In the genomic region with DNA sequence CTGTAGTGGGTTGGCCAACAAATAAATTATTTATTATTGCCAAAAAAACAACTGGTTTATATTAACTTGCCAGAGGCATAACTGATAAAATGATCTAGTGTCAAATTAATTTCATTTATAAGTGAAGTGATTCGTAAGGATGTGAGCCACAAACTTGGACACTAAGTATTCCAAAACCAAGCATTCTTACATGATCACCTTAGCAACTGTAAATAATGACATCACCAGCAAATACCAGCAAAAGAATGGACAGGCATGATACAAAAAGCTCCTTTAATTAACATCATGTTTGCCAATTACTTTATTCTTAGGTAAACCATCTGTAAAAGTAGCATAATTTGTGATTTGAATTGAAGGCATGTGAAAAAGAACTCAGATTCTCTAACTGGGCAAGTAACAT, we compare ENCODE assay signal across 18 cellular contexts. TPM values are rescaled to one million over a fixed set of nuclear protein-coding genes. Genes with fewer than 3 reads are reported as not detected.
DNase-seq lines count a peak whose midpoint lies in the region; ATAC-seq, FAIRE-seq and TF ChIP-seq lines count a peak whose summit lies in the region.
"Had no signal": no experiment of that assay in that cellular context is flagged by ENCODE, and none has a peak within 500 bp of the region (broad histone marks: within the 10 kb centered on the region; RNA-seq: fewer than 3 reads in every experiment).

No MANE protein-coding gene starts in this region.

- ATAC-seq in GM12878 (no peak), mucosa of descending colon (no peak)

- TF ChIP-seq EP300 in GM12878 (IDR thresholded peaks at IDR 0.05; ENCODE audit: borderline replicate concordance in 1 of 2, control insufficient read depth in 1 of 2, low read depth in 2 of 2, low read length in 2 of 2): no peak

- H3K36me3 ChIP-seq in HEK293 (ENCODE audit: control insufficient read depth in 2 of 2, insufficient read depth in 1 of 2, low read length in 2 of 2) (no peaks in the 10 kb centered on the region), GM12878 (ENCODE audit: control insufficient read depth in 2 of 2, insufficient read depth in 2 of 2, low read length in 1 of 2) (no peaks in the 10 kb centered on the region), OCI-LY7 (ENCODE audit: insufficient read depth, low read length) (no peaks in the 10 kb centered on the region), mucosa of descending colon (ENCODE audit: low read depth) (no peaks in the 10 kb centered on the region)

- WGBS in GM12878 (ENCODE audit: insufficient coverage, insufficient replicate concordance, low lambda C conversion rate, missing lambda C conversion rate): 0% methylated on average over 1 of the region's 1 CpG

- H3K9me2 ChIP-seq in OCI-LY7 (ENCODE audit: insufficient read depth, low read length): no peaks in the 10 kb centered on the region

- POLR2A ChIA-PET in HEK293 (lab: Yijun Ruan, JAX) (no interaction called here), GM12878 (lab: Charles Lee) (no interaction called here), OCI-LY7 (lab: Charles Lee) (interaction anchor here (0.8 kb wide), 1 partner anchor 499 kb away, joined by 4 read pairs; no protein-coding TSS in a partner anchor)

- in situ Hi-C loops in GM12878 (cut with MboI): no loop called here

- CTCF ChIA-PET in HEK293 (lab: Yijun Ruan, JAX) (interaction anchor here (0.7 to 13.0 kb wide), 11 partner anchors 9 to 218 kb away, joined by 3 to 96 read pairs (median 5); a partner anchor contains a TSS), GM12878 (lab: Yijun Ruan, JAX) (interaction anchor here (0.7 to 4.1 kb wide), 8 partner anchors 9 to 158 kb away, joined by 3 to 33 read pairs (median 4); no protein-coding TSS in a partner anchor), OCI-LY7 (lab: Charles Lee; ENCODE audit: unreplicated experiment) (interaction anchor here (0.6 kb wide), 1 partner anchor 23 kb away, joined by 3 read pairs; no protein-coding TSS in a partner anchor)

- H4K20me1 ChIP-seq in GM12878 (ENCODE audit: control insufficient read depth, insufficient read depth) (no peaks in the 10 kb centered on the region), OCI-LY7 (ENCODE audit: insufficient read depth, low read length) (no peaks in the 10 kb centered on the region)

- H3K9me3 ChIP-seq in HEK293 (ENCODE audit: control insufficient read depth, insufficient read depth, low read depth, low read length) (no peaks in the 10 kb centered on the region), GM12878 (replicated peaks; ENCODE audit: control insufficient read depth, insufficient read depth, low read length) (no peaks in the 10 kb centered on the region; the same call in 1 of the 3 replicates), OCI-LY7 (ENCODE audit: low read length) (peaks cover 10% of the 10 kb centered on the region; the same call in 1 of the 2 replicates), mucosa of descending colon (peaks cover 9% of the 10 kb centered on the region)

- H3K27me3 ChIP-seq in GM12878 (replicated peaks in 1 of 2; ENCODE audit: control insufficient read depth in 2 of 2, insufficient read depth in 2 of 2, low read length in 1 of 2): no peaks in the 10 kb centered on the region

- TF ChIP-seq POLR2A in GM12878 (IDR thresholded peaks at IDR 0.05; ENCODE audit: low read depth, low read length): no peak
- TF ChIP-seq POLR2A in H54 (IDR thresholded peaks at IDR 0.05; ENCODE audit: low read depth, low read length): no peak

- BruUV-seq in GM12878 (replicated peaks; lab: Mats Ljungman, UMichigan) (no TSS peak), OCI-LY7 (replicated peaks; lab: Mats Ljungman, UMichigan) (no TSS peak)

- RAD21 ChIA-PET in GM12878 (lab: Charles Lee; ENCODE audit: unreplicated experiment): interaction anchor here (0.7 to 1.2 kb wide), 3 partner anchors 18 to 143 kb away, joined by 3 to 4 read pairs (median 3); no protein-coding TSS in a partner anchor

- H3K4me2 ChIP-seq in GM12878 (ENCODE audit: control insufficient read depth, insufficient read depth): no peak overlapping the region
- H3K4me2 ChIP-seq in OCI-LY7 (ENCODE audit: low read length): no peak overlapping the region

- TF ChIP-seq CTCF in HEK293 (tag by site-specific recombination; IDR thresholded peaks at IDR 0.05) (no peak), GM12878 (IDR thresholded peaks at IDR 0.05 in 2 of 3, conservative IDR thresholded peaks at IDR 0.05 in 1 of 3; ENCODE audit: control insufficient read depth in 2 of 3, extremely low read depth in 1 of 3, insufficient read depth in 1 of 3, low read depth in 3 of 3, low read length in 3 of 3) (no peak), OCI-LY7 (conservative IDR thresholded peaks at IDR 0.05; ENCODE audit: low read length) (no peak), mucosa of descending colon (IDR thresholded peaks at IDR 0.05) (no peak)

- intact Hi-C loops in GM12878 (cut with micrococcal nuclease; ENCODE audit: unreplicated experiment): no loop called here
- intact Hi-C loops in OCI-LY7 (cut with micrococcal nuclease; ENCODE audit: unreplicated experiment): no loop called here
- intact Hi-C loops in mucosa of descending colon (cut with DNase I, micrococcal nuclease): no loop called here

- H3K79me2 ChIP-seq in GM12878 (ENCODE audit: control insufficient read depth, insufficient read depth, low read length) (no peaks in the 10 kb centered on the region), OCI-LY7 (ENCODE audit: insufficient read depth, low read depth, low read length) (no peaks in the 10 kb centered on the region)

- no peak overlapping the region for H2AFZ ChIP-seq in GM12878 (ENCODE audit: control insufficient read depth, low read depth, low read length)
- no peak overlapping the region for H2AFZ ChIP-seq in OCI-LY7 (ENCODE audit: low read length)

- H3K4me1 ChIP-seq in HEK293 (ENCODE audit: control insufficient read depth, insufficient read depth, low read length): no peaks in the 10 kb centered on the region
- H3K4me1 ChIP-seq in GM12878 (ENCODE audit: control insufficient read depth, insufficient read depth, low read length): no peaks in the 10 kb centered on the region
- peaks cover 9% of the 10 kb centered on the region for H3K4me1 ChIP-seq in OCI-LY7 (ENCODE audit: insufficient read depth, low read length, poor library complexity, severe bottlenecking)
- H3K4me1 ChIP-seq in mucosa of descending colon (ENCODE audit: low read depth): no peaks in the 10 kb centered on the region

- SMC1A ChIA-PET in GM12878 (lab: Charles Lee; ENCODE audit: uncharacterized antibody, unreplicated experiment): interaction anchor here (1.1 to 1.4 kb wide), 2 partner anchors 9 to 145 kb away, joined by 3 to 6 read pairs; no protein-coding TSS in a partner anchor

- no peak overlapping the region for H3K4me3 ChIP-seq in HEK293 (ENCODE audit: low read depth, low read length)
- H3K4me3 ChIP-seq in GM12878: no peak overlapping the region
- no peak overlapping the region for H3K4me3 ChIP-seq in OCI-LY7 (ENCODE audit: low read depth, low read length, poor library complexity, severe bottlenecking)
- H3K4me3 ChIP-seq in mucosa of descending colon: no peak overlapping the region
- H3K4me3 ChIP-seq: SK-N-MC had no signal

- FAIRE-seq in GM12878 (lab: Jason Lieb, UNC) (peak; percentile 7), H54 (lab: Jason Lieb, UNC) (no peak)

- no peak overlapping the region for H3K9ac ChIP-seq in GM12878 (ENCODE audit: control insufficient read depth, insufficient read depth, low read length)

- DNase-seq in AG08395 (ENCODE audit: low spot score) (peak; percentile 18), GM12878 (ENCODE audit: low read depth, low spot score) (no peak), kidney tubule cell (ENCODE audit: low spot score) (peak; percentile 16), OCI-LY7 (ENCODE audit: low spot score) (no peak), H54 (ENCODE audit: insufficient read length, low spot score) (no peak), mucosa of descending colon (no peak)
- no peak for DNase-seq in central memory CD4-positive, alpha-beta T cell
- DNase-seq: 8988T, DMS153, GF-D8, H7, NCI-H1694 had no signal

- H3K27ac ChIP-seq in HEK293 (ENCODE audit: extremely low read depth, low read depth, low read length): no peak overlapping the region
- H3K27ac ChIP-seq in GM12878 (ENCODE audit: control insufficient read depth, insufficient read depth): no peak overlapping the region
- H3K27ac ChIP-seq in OCI-LY7 (ENCODE audit: low read depth, low read length, poor library complexity, severe bottlenecking): no peak overlapping the region
- H3K27ac ChIP-seq: HL-60, SK-N-MC had no signal

- TF ChIP-seq RAD21 in GM12878 (IDR thresholded peaks at IDR 0.05; ENCODE audit: insufficient read depth, low read depth, low read length): no peak

TF ChIP-seq in HEK293, 187 proteins besides CTCF, POLR2A, EP300 and RAD21 (continues in another document):
- no peak for TF ChIP-seq ZNF37A (tag by site-specific recombination; IDR thresholded peaks at IDR 0.05)

TF ChIP-seq in GM12878, 131 proteins besides CTCF, POLR2A, EP300 and RAD21 (continues in another document):
- TF ChIP-seq TBL1XR1 (IDR thresholded peaks at IDR 0.05; ENCODE audit: low read depth, low read length) (no peak), ASH2L (IDR thresholded peaks at IDR 0.05; ENCODE audit: borderline replicate concordance, low read depth) (no peak), GATAD2B (conservative IDR thresholded peaks at IDR 0.05; ENCODE audit: low read depth) (no peak)

RNA-seq across cellular contexts. Expression of a gene that starts 17.2 kb away (rescaled TPM):
- total RNA-seq in GM12878 (2013; cell fraction: nucleolus; rRNA removed): not detected in 2 replicates
- not detected in 2 replicates for total RNA-seq in GM12878 (2014; rRNA removed)
- total RNA-seq in GM12878 (2014; rRNA removed; fragmentation: Illumina TruSeq; extraction: Trizol): not detected in 2 replicates
- total RNA-seq in GM12878 (2021): not detected in 2 replicates
- not detected for polyA plus RNA-seq in GM12878 (2011; ENCODE audit: low read depth)
- polyA plus RNA-seq in GM12878 (2011; rRNA removed): not detected in 2 replicates
- polyA plus RNA-seq in GM12878 (2011; cell fraction: cytosol; rRNA removed): not detected in 2 replicates
- not detected in 2 replicates for polyA plus RNA-seq in GM12878 (2011; cell fraction: nucleus; rRNA removed)
- not detected in 2 replicates for polyA plus RNA-seq in GM12878 (2012)
- not detected in 2 replicates for polyA plus RNA-seq in GM12878 (2014; fragmentation: Illumina TruSeq; extraction: Trizol)
- not detected for polyA plus RNA-seq in GM12878 (2014; fragmentation: Nextera tagmentation; extraction: Ambion mirVana)
- not detected in 2 replicates for polyA plus RNA-seq in GM12878 (2014; rRNA removed)
- polyA plus RNA-seq in GM12878 (2016; fragmentation: Nextera tagmentation; extraction: Ambion mirVana): not detected
- polyA minus RNA-seq in GM12878 (2011; rRNA and poly(A)+ RNA removed): not detected in 2 replicates
- not detected in 2 replicates for polyA minus RNA-seq in GM12878 (2011; cell fraction: cytosol; rRNA and poly(A)+ RNA removed)
- not detected in 2 replicates for polyA minus RNA-seq in GM12878 (2011; cell fraction: nucleus; rRNA and poly(A)+ RNA removed)
- 0.16 and 0.46 TPM in 2 replicates for total RNA-seq in OCI-LY7 (2014; rRNA removed; shearing (Covaris generic))
- total RNA-seq in OCI-LY7 (2022): 16.4 and 19.9 TPM in 2 replicates
- total RNA-seq in mucosa of descending colon: 1 to 10 TPM in 1 of 3 donors, under 1 TPM in 2; 0.64 to 6.6 (median 0.89) TPM
- total RNA-seq: CD4-positive, alpha-beta memory T cell; H7; HT1080; RPMI7951 had no signal

Comparison
In these comparisons a context has a peak if more than half of its experiments do, and no peak if none do; other contexts are left out.
1. DNase-seq: peak in AG08395 (single experiment) and kidney tubule cell (single experiment); none in GM12878 (single experiment), OCI-LY7 (single experiment), H54 (single experiment), central memory CD4-positive, alpha-beta T cell (single experiment) and mucosa of descending colon (0 of 3).